Comparison of ENCODE assay signal across 19 cellular contexts in the genomic region with DNA sequence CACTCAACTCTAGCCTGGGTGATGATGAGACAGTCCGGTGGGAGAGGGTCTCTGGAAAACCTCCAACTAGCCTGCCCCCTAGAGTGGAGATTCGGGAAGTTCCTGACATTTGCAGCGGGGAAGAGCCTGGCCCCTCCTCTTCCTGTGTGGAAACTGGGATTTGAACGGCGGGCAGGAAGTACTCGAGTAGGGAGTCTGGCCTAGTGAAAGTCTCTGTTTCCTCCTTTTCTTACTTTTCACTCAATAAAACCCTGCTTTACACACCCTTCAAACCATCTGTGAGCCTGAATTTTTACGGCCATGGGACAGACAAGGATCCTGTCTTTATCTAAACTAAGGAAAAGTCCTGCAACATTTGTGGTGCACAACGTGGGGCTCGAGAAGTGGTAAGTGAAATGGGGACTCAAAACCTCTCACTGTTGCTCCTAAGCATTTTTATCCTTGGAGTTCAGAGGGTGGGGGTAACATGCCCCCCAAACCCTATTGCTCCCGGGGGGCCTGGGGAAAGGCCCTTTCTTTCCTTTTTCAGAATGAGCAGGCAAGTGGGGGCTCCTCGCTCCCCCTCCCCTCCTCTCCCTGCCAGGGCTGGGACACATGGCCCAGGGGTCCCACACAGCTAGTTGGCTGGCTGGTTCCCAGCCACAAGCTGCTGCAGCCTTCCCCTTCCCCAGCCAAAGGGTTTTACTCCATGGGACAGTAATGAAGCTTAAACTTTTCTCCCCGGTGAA.
DNase-seq lines count a peak whose midpoint lies in the region; ATAC-seq, FAIRE-seq and TF ChIP-seq lines count a peak whose summit lies in the region.
"Had no signal": no experiment of that assay in that cellular context is flagged by ENCODE, and none has a peak within 500 bp of the region (broad histone marks: within the 10 kb centered on the region; RNA-seq: fewer than 3 reads in every experiment).

No MANE protein-coding gene starts in this region.

- H3K9me3 ChIP-seq in K562 (replicated peaks; ENCODE audit: control insufficient read depth, insufficient read depth, low read depth, low read length) (no peaks in the 10 kb centered on the region), trophoblast cell (ENCODE audit: insufficient read depth, low read depth, low read length) (no peaks in the 10 kb centered on the region), thyroid gland (no peaks in the 10 kb centered on the region)

- no peaks in the 10 kb centered on the region for H3K79me1 ChIP-seq in trophoblast cell (ENCODE audit: low read length)

- H4K91ac ChIP-seq in trophoblast cell (ENCODE audit: low read depth, low read length): no peak overlapping the region

- H3K9me3 Mint-ChIP-seq in GM23338: peaks cover 11% of the 10 kb centered on the region; the same call in 2 of the 3 replicates

- TSS peak; percentile 74 for BruUV-seq in K562 (replicated peaks; lab: Mats Ljungman, UMichigan)

- H2AFZ ChIP-seq in GM23338 (peak overlapping the region; percentile 72; the same call in 1 of the 2 replicates), K562 (ENCODE audit: low read depth, low read length) (peak overlapping the region; percentile 68), trophoblast cell (ENCODE audit: insufficient read depth, low read length, poor library complexity) (no peak overlapping the region)

- intact Hi-C loops in K562 (cut with micrococcal nuclease) (no loop called here), thyroid gland (cut with DNase I) (no loop called here)

- peaks cover 19% of the 10 kb centered on the region; the same call in 2 of the 3 replicates for H3K4me1 Mint-ChIP-seq in GM23338
- H3K4me1 Mint-ChIP-seq: B cell; CD4-positive, alpha-beta memory T cell had no signal

- no peak overlapping the region for H2BK120ac ChIP-seq in trophoblast cell (ENCODE audit: insufficient read depth, low read length, poor library complexity)

- H3K14ac ChIP-seq in trophoblast cell (ENCODE audit: low read length): no peak overlapping the region

- no peak overlapping the region for H3K27ac Mint-ChIP-seq in GM23338
- H3K27ac Mint-ChIP-seq: B cell; CD4-positive, alpha-beta memory T cell had no signal

- peaks cover 26% of the 10 kb centered on the region for H3K4me1 ChIP-seq in GM23338 (ENCODE audit: insufficient read depth)
- no peaks in the 10 kb centered on the region for H3K4me1 ChIP-seq in K562 (replicated peaks in 1 of 2; ENCODE audit: control insufficient read depth in 2 of 2, insufficient read depth in 2 of 2, low read length in 2 of 2)
- H3K4me1 ChIP-seq in trophoblast cell (ENCODE audit: control insufficient read depth in 1 of 2, insufficient read depth in 2 of 2, low read length in 2 of 2): no peaks in the 10 kb centered on the region
- no peaks in the 10 kb centered on the region for H3K4me1 ChIP-seq in thyroid gland

- H3K18ac ChIP-seq in trophoblast cell (ENCODE audit: low read length): no peak overlapping the region

- no peaks in the 10 kb centered on the region for H3F3A ChIP-seq in GM23338 (replicated peaks; ENCODE audit: low read depth)

- H3K79me2 ChIP-seq in GM23338 (replicated peaks; ENCODE audit: insufficient read depth) (no peaks in the 10 kb centered on the region), K562 (ENCODE audit: control insufficient read depth, insufficient read depth, low read length) (no peaks in the 10 kb centered on the region), trophoblast cell (ENCODE audit: control insufficient read depth, insufficient read depth, low read length, poor library complexity) (no peaks in the 10 kb centered on the region)

- H3K27ac ChIP-seq in GM23338 (ENCODE audit: low read depth) (no peak overlapping the region), K562 (ENCODE audit: extremely low read depth, low read depth, low read length) (no peak overlapping the region; the same call in 2 of the 3 replicates), trophoblast cell (ENCODE audit: low read depth, low read length) (no peak overlapping the region), thyroid gland (no peak overlapping the region)

- no peak overlapping the region for H2AK5ac ChIP-seq in trophoblast cell (ENCODE audit: low read length)

- no peaks in the 10 kb centered on the region for H3K9me1 ChIP-seq in K562 (ENCODE audit: control insufficient read depth, insufficient read depth, low read length)

- no peak overlapping the region for H3K4me3 Mint-ChIP-seq in GM23338
- H3K4me3 Mint-ChIP-seq: B cell; CD4-positive, alpha-beta memory T cell had no signal

- POLR2A ChIA-PET in K562 (lab: Yijun Ruan, JAX): no interaction called here

- H2BK12ac ChIP-seq in trophoblast cell (ENCODE audit: low read length): no peak overlapping the region

- H3K27me3 ChIP-seq in GM23338 (ENCODE audit: insufficient read depth) (no peaks in the 10 kb centered on the region), K562 (ENCODE audit: control insufficient read depth in 2 of 2, insufficient read depth in 2 of 2, low read length in 2 of 2) (no peaks in the 10 kb centered on the region), trophoblast cell (ENCODE audit: insufficient read depth, low read length) (no peaks in the 10 kb centered on the region), thyroid gland (no peaks in the 10 kb centered on the region)

- CTCF ChIA-PET in K562 (lab: Yijun Ruan, JAX; ENCODE audit: low intra/inter-chr PET ratio): no interaction called here

- H3K4me2 ChIP-seq in GM23338: no peak overlapping the region
- peak overlapping the region; percentile 41 for H3K4me2 ChIP-seq in K562 (ENCODE audit: insufficient read depth, low read length)
- H3K4me2 ChIP-seq in trophoblast cell (ENCODE audit: low read length): no peak overlapping the region

- TF ChIP-seq POLR2A in K562 (conservative IDR thresholded peaks at IDR 0.05): no peak
- no peak for TF ChIP-seq POLR2A in thyroid gland (IDR thresholded peaks at IDR 0.05)

- TF ChIP-seq CTCF in GM23338 (conservative IDR thresholded peaks at IDR 0.05; ENCODE audit: low read depth in 2 of 2) (peak; percentile 54 to 57), K562 (IDR thresholded peaks at IDR 0.05 in 2 of 3, conservative IDR thresholded peaks at IDR 0.05 in 1 of 3; ENCODE audit: insufficient read depth in 2 of 3, low read depth in 1 of 3, low read length in 3 of 3) (peak in 1 of 3 experiments; percentile 20; a peak in 2 of 6 replicates), thyroid gland (IDR thresholded peaks at IDR 0.05) (no peak)

- TF ChIP-seq EP300 in K562 (IDR thresholded peaks at IDR 0.05; ENCODE audit: low read length): no peak

- H3K9ac ChIP-seq in K562 (ENCODE audit: insufficient read depth in 1 of 2, low read depth in 2 of 2, low read length in 2 of 2) (no peak overlapping the region), trophoblast cell (ENCODE audit: low read length) (peak overlapping the region; percentile 29)

- 3% methylated on average over 5 of the region's 12 CpGs for WGBS in K562 (ENCODE audit: insufficient coverage, low coverage, missing lambda C conversion rate)
- WGBS in trophoblast cell (ENCODE audit: extremely low coverage, insufficient coverage, insufficient read length): no CpG with 5 or more reads among the region's 12 CpGs
- WGBS in thyroid gland, 2 donors: 84 to 90% methylated on average over 12 of the region's 12 CpGs

- H3K4me3 ChIP-seq in GM23338 (no peak overlapping the region), K562 (peak overlapping the region; percentile 10; the same call in 1 of the 2 replicates), trophoblast cell (ENCODE audit: low read depth, low read length) (no peak overlapping the region), thyroid gland (replicated peaks in 1 of 3) (no peak overlapping the region)

- H4K20me1 ChIP-seq in GM23338 (replicated peaks; ENCODE audit: insufficient read depth): no peaks in the 10 kb centered on the region
- H4K20me1 ChIP-seq in K562 (replicated peaks; ENCODE audit: control insufficient read depth, insufficient read depth, low read length): no peaks in the 10 kb centered on the region

- in situ Hi-C loops in KBM-7 (cut with MboI; ENCODE audit: low pct_unique_long_range_greater_than_20kb, low sequenced_read_pairs): no loop called here
- in situ Hi-C loops in K562 (cut with MboI): no loop called here

- no peak for TF ChIP-seq RAD21 in K562 (CRISPR knock-in tag; conservative IDR thresholded peaks at IDR 0.05 in 1 of 2, IDR thresholded peaks at IDR 0.05 in 1 of 2)

- FAIRE-seq in K562 (lab: Jason Lieb, UNC): peak; percentile 49
- FAIRE-seq: G401.6, RCC 7860 had no signal

- H3K4ac ChIP-seq in trophoblast cell (ENCODE audit: low read depth, low read length): no peak overlapping the region

- H3K36me3 Mint-ChIP-seq in GM23338 (ENCODE audit: low read depth): peaks cover 12% of the 10 kb centered on the region
- H3K36me3 Mint-ChIP-seq: CD4-positive, alpha-beta memory T cell had no signal

- H3K23ac ChIP-seq in trophoblast cell (ENCODE audit: low read length): no peak overlapping the region

- peaks cover 10% of the 10 kb centered on the region; the same call in 1 of the 2 replicates for H3K9me2 ChIP-seq in GM23338 (ENCODE audit: insufficient read depth)

- ATAC-seq in GM23338: no peak
- ATAC-seq in K562: peak; percentile 53
- no peak for ATAC-seq in GM18909 (IDR thresholded peaks at IDR 0.05; ENCODE audit: poor library complexity, unreplicated experiment)

- no peaks in the 10 kb centered on the region for H3K27me3 Mint-ChIP-seq in GM23338 (ENCODE audit: insufficient read depth, low read depth, poor library complexity)
- H3K27me3 Mint-ChIP-seq: B cell; CD4-positive, alpha-beta memory T cell had no signal

- H4K12ac ChIP-seq in trophoblast cell (ENCODE audit: low read depth, low read length): no peak overlapping the region

- H2BK5ac ChIP-seq in trophoblast cell (ENCODE audit: low read depth, low read length, poor library complexity): no peak overlapping the region

- DNase-seq in GM23338 (ENCODE audit: low spot score) (peak; percentile 55), KBM-7 (peak; percentile 1), K562 (ENCODE audit: extremely low read depth in 1 of 4, low spot score in 3 of 4) (peak; percentile 3 to 19 (median 8)), trophoblast cell (no peak), thyroid gland (no peak), NCI-H446 treated with DMSO at 0.1 percent for 48 hours (lab: John Stamatoyannopoulos, UW) (no peak)
- DNase-seq: Calu3; CD4-positive, alpha-beta memory T cell; DMS53; Kasumi-1; NCI-H1417 treated with DMSO at 0.1 percent for 48 hours; NCI-H2081; NCI-H510A treated with DMSO at 0.1 percent for 48 hours; SHP77; T-helper 2 cell had no signal

- no peak overlapping the region for H4K8ac ChIP-seq in trophoblast cell (ENCODE audit: low read depth, low read length)

- no peaks in the 10 kb centered on the region for H3K36me3 ChIP-seq in GM23338 (ENCODE audit: insufficient read depth)
- H3K36me3 ChIP-seq in K562 (ENCODE audit: control insufficient read depth, insufficient read depth, low read length): no peaks in the 10 kb centered on the region
- no peaks in the 10 kb centered on the region for H3K36me3 ChIP-seq in trophoblast cell (ENCODE audit: control insufficient read depth in 1 of 2, insufficient read depth in 2 of 2, low read length in 2 of 2)
- H3K36me3 ChIP-seq in thyroid gland: no peaks in the 10 kb centered on the region

TF ChIP-seq in K562, 482 proteins besides CTCF, POLR2A, EP300 and RAD21 (continues in another document):
- TF ChIP-seq MTA2 (IDR thresholded peaks at IDR 0.05; ENCODE audit: low read depth) (no peak), MCM7 (IDR thresholded peaks at IDR 0.05) (no peak), ZSCAN32 (CRISPR knock-in tag; IDR thresholded peaks at IDR 0.05) (no peak), NFIC (IDR thresholded peaks at IDR 0.05) (peak; percentile 68)

Comparison
In these comparisons a context has a peak if more than half of its experiments do, and no peak if none do; other contexts are left out.
1. DNase-seq: peak in GM23338 (single experiment), KBM-7 (single experiment) and K562 (4 of 4); none in trophoblast cell (0 of 2), thyroid gland (0 of 2) and NCI-H446 treated with DMSO at 0.1 percent for 48 hours (single experiment).
2. CTCF ChIP-seq: peak in GM23338 (2 of 2); none in thyroid gland (0 of 6).